Comparison of ENCODE assay signal across 18 cellular contexts in the genomic region with DNA sequence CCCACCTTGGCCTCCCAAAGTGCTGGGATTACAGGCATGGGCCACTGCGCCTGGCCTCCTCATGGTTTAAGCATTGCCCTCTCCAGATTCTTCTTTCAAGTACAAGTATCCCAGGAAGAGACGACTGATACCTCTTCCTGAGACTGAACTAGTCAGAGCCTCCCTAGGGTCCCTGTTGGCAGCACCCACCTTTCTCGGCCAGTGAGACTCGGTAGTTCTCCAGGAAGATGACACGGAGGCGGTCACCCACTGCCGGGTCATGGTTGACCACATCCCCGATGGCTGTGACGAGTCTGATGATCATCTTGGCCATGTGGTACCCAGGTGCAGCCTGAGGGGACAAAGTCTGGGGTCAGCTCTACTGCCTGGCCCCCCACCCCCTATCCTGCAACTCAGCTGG. TPM values are rescaled to one million over a fixed set of nuclear protein-coding genes. Genes with fewer than 3 reads are reported as not detected.
"Had no signal": no experiment of that assay in that cellular context is flagged by ENCODE, and none has a peak within 500 bp of the region (broad histone marks: within the 10 kb centered on the region; RNA-seq: fewer than 3 reads in every experiment).

No MANE protein-coding gene starts in this region.

- H3K36me3 ChIP-seq: brain microvascular endothelial cell, lower lobe of right lung, pancreas, thyroid gland, uterus had no signal

- H3K27ac ChIP-seq: brain microvascular endothelial cell, foreskin keratinocyte, lower lobe of right lung, pancreas, thyroid gland, uterus had no signal

- H3K4me1 ChIP-seq: foreskin keratinocyte, lower lobe of right lung, pancreas, uterus had no signal

- H3K4me3 Mint-ChIP-seq: activated CD8-positive, alpha-beta memory T cell treated with anti-CD3 and anti-CD28 coated beads, Interleukin-2, amount 10 ng/mL, durations not matched to agents 7 days and 5 days; activated naive CD8-positive, alpha-beta T cell; activated T-cell treated with anti-CD3 and anti-CD28 coated beads, Interleukin-2, amount 50 U/mL, for 4 hours; immature natural killer cell; neural crest cell; stimulated activated naive B cell treated with anti-CD40 and anti-IgM and Interleukin-4, amounts not matched to agents 10 μg/mL and 1 μg/mL and 100 μg/mL, for 72 hours had no signal

- H3K27ac Mint-ChIP-seq: activated CD8-positive, alpha-beta memory T cell treated with anti-CD3 and anti-CD28 coated beads, Interleukin-2, amount 10 ng/mL, durations not matched to agents 7 days and 5 days; activated naive CD8-positive, alpha-beta T cell; stimulated activated naive B cell treated with anti-CD40 and anti-IgM and Interleukin-4, amounts not matched to agents 10 μg/mL and 1 μg/mL and 100 μg/mL, for 72 hours had no signal

- H3K4me3 ChIP-seq: lower lobe of right lung, pancreas, thyroid gland, uterus had no signal

- H3K27me3 ChIP-seq: brain microvascular endothelial cell, pancreas, thyroid gland, uterus had no signal

- H3K9me3 Mint-ChIP-seq: activated T-cell treated with anti-CD3 and anti-CD28 coated beads, Interleukin-2, amount 50 U/mL, for 4 hours; immature natural killer cell; neural crest cell; stimulated activated naive B cell treated with anti-CD40 and anti-IgM and Interleukin-4, amounts not matched to agents 10 μg/mL and 1 μg/mL and 100 μg/mL, for 72 hours had no signal

- H3K9me3 ChIP-seq: lower lobe of right lung, pancreas, thyroid gland, uterus had no signal

- H3K27me3 Mint-ChIP-seq: activated CD8-positive, alpha-beta memory T cell treated with anti-CD3 and anti-CD28 coated beads, Interleukin-2, amount 10 ng/mL, durations not matched to agents 7 days and 5 days; activated naive CD8-positive, alpha-beta T cell; stimulated activated naive B cell treated with anti-CD40 and anti-IgM and Interleukin-4, amounts not matched to agents 10 μg/mL and 1 μg/mL and 100 μg/mL, for 72 hours had no signal

- DNase-seq: activated CD4-positive, alpha-beta T cell treated with anti-CD3 and anti-CD28 coated beads, Interleukin-2, amount 50 U/mL, for 48 hours; activated CD4-positive, CD25-positive, alpha-beta regulatory T cell treated with anti-CD3 and anti-CD28 coated beads, Interleukin-2, amount 50 U/mL, for 72 hours; activated CD8-positive, alpha-beta memory T cell treated with anti-CD3 and anti-CD28 coated beads, Interleukin-2, amount 10 ng/mL, durations not matched to agents 7 days and 5 days; activated effector memory CD4-positive, alpha-beta T cell treated with anti-CD3 and anti-CD28 coated beads, Interleukin-2, amount 50 U/mL, for 16 hours; activated T-cell treated with anti-CD3 and anti-CD28 coated beads, Interleukin-2, amount 50 U/mL, for 4 hours; brain microvascular endothelial cell; effector memory CD4-positive, alpha-beta T cell; foreskin keratinocyte; head of caudate nucleus; immature natural killer cell; left colon; lower lobe of right lung; stimulated activated naive B cell treated with anti-CD40 and anti-IgM and Interleukin-4, amounts not matched to agents 10 μg/mL and 1 μg/mL and 100 μg/mL, for 72 hours; thyroid gland; uterus had no signal

- ATAC-seq: activated CD8-positive, alpha-beta memory T cell treated with anti-CD3 and anti-CD28 coated beads, Interleukin-2, amount 10 ng/mL, durations not matched to agents 7 days and 5 days; activated T-cell treated with anti-CD3 and anti-CD28 coated beads, Interleukin-2, amount 50 U/mL, for 4 hours; foreskin keratinocyte; left colon; lower lobe of right lung; pancreas; stimulated activated naive B cell treated with anti-CD40 and anti-IgM and Interleukin-4, amounts not matched to agents 10 μg/mL and 1 μg/mL and 100 μg/mL, for 72 hours had no signal

RNA-seq across cellular contexts. Expression of a gene that starts 28.1 kb away (rescaled TPM):
- total RNA-seq: foreskin keratinocyte had no signal
- polyA plus RNA-seq: foreskin keratinocyte had no signal
